ENCODE assay signal across 12 cellular contexts in genomic region chr17:65097110-65097509, GRCh38. TPM values are rescaled to one million over a fixed set of nuclear protein-coding genes. Genes with fewer than 3 reads are reported as not detected.
DNase-seq lines count a peak whose midpoint lies in the region; ATAC-seq and TF ChIP-seq lines count a peak whose summit lies in the region.
"Had no signal": no experiment of that assay in that cellular context is flagged by ENCODE, and none has a peak within 500 bp of the region (broad histone marks: within the 10 kb centered on the region; RNA-seq: fewer than 3 reads in every experiment).

No MANE protein-coding gene starts in this region.

- intact Hi-C loops in sigmoid colon (cut with DNase I): no loop called here

- no peaks in the 10 kb centered on the region for H3K27me3 ChIP-seq in CD4-positive, CD25-positive, alpha-beta regulatory T cell (ENCODE audit: control insufficient read depth, insufficient read depth, low read length)
- no peaks in the 10 kb centered on the region for H3K27me3 ChIP-seq in sigmoid colon
- H3K27me3 ChIP-seq: BLaER1 had no signal

- H3K9me3 Mint-ChIP-seq in CD4-positive, CD25-positive, alpha-beta regulatory T cell: no peaks in the 10 kb centered on the region
- no peaks in the 10 kb centered on the region for H3K9me3 Mint-ChIP-seq in HFFc6
- H3K9me3 Mint-ChIP-seq: CD8-positive, alpha-beta memory T cell; H9 had no signal

- TF ChIP-seq EP300 in sigmoid colon (IDR thresholded peaks at IDR 0.05): no peak

- 86 to 92% methylated on average over 2 of the region's 2 CpGs for WGBS in sigmoid colon, 2 donors

- no peaks in the 10 kb centered on the region for H3K9me3 ChIP-seq in CD4-positive, CD25-positive, alpha-beta regulatory T cell (ENCODE audit: control insufficient read depth in 2 of 2, low read length in 2 of 2)
- no peaks in the 10 kb centered on the region for H3K9me3 ChIP-seq in sigmoid colon
- H3K9me3 ChIP-seq: BLaER1 had no signal

- peaks cover 4% of the 10 kb centered on the region for H3K27me3 Mint-ChIP-seq in CD4-positive, CD25-positive, alpha-beta regulatory T cell
- H3K27me3 Mint-ChIP-seq in HFFc6 (ENCODE audit: insufficient read depth): peaks cover 9% of the 10 kb centered on the region
- H3K27me3 Mint-ChIP-seq: CD8-positive, alpha-beta memory T cell had no signal

- DNase-seq in CD4-positive, CD25-positive, alpha-beta regulatory T cell: no peak
- DNase-seq in M059J (ENCODE audit: low read depth): peak; percentile 65
- peak; percentile 35 for DNase-seq in kidney tubule cell (ENCODE audit: low spot score)
- peak; percentile 5 for DNase-seq in sigmoid colon
- DNase-seq in SKM-1 (lab: John Stamatoyannopoulos, UW; ENCODE audit: unreplicated experiment): no peak
- no peak for DNase-seq in HFFc6
- DNase-seq: 8988T; CD8-positive, alpha-beta memory T cell; COR-L47; H9 had no signal

- H3K4me3 Mint-ChIP-seq in CD4-positive, CD25-positive, alpha-beta regulatory T cell: peak overlapping the region in 1 of 4 donors; percentile 57
- H3K4me3 Mint-ChIP-seq in HFFc6: no peak overlapping the region
- H3K4me3 Mint-ChIP-seq: CD8-positive, alpha-beta memory T cell; H9 had no signal

- H3K36me3 Mint-ChIP-seq in CD4-positive, CD25-positive, alpha-beta regulatory T cell: peaks cover 11% of the 10 kb centered on the region
- no peaks in the 10 kb centered on the region for H3K36me3 Mint-ChIP-seq in HFFc6 (ENCODE audit: low read depth)

- H3K36me3 ChIP-seq in CD4-positive, CD25-positive, alpha-beta regulatory T cell (ENCODE audit: control insufficient read depth, insufficient read depth, low read length): no peaks in the 10 kb centered on the region
- H3K36me3 ChIP-seq in sigmoid colon: no peaks in the 10 kb centered on the region
- H3K36me3 ChIP-seq: BLaER1 had no signal

- TF ChIP-seq POLR2A in sigmoid colon (IDR thresholded peaks at IDR 0.05): no peak

- no peak for TF ChIP-seq CTCF in sigmoid colon (IDR thresholded peaks at IDR 0.05)
- no peak for TF ChIP-seq CTCF in HFFc6 (IDR thresholded peaks at IDR 0.05)

- H3K27ac Mint-ChIP-seq in CD4-positive, CD25-positive, alpha-beta regulatory T cell: peak overlapping the region in 2 of 3 donors; percentile 36 to 80
- no peak overlapping the region for H3K27ac Mint-ChIP-seq in HFFc6
- H3K27ac Mint-ChIP-seq: H9 had no signal

- peaks cover 10 to 28% (median 17%) of the 10 kb centered on the region in 4 donors for H3K4me1 Mint-ChIP-seq in CD4-positive, CD25-positive, alpha-beta regulatory T cell
- H3K4me1 Mint-ChIP-seq in HFFc6 (ENCODE audit: low read depth): peaks cover 28% of the 10 kb centered on the region

- H3K4me3 ChIP-seq in CD4-positive, CD25-positive, alpha-beta regulatory T cell (ENCODE audit: low read depth, low read length): no peak overlapping the region
- H3K4me3 ChIP-seq in sigmoid colon: no peak overlapping the region
- H3K4me3 ChIP-seq: BLaER1 had no signal

- peaks cover 16% of the 10 kb centered on the region for H3K4me1 ChIP-seq in CD4-positive, CD25-positive, alpha-beta regulatory T cell (ENCODE audit: control insufficient read depth, insufficient read depth, low read length, poor library complexity, severe bottlenecking)
- peaks cover 0 to 19% (median 14%) of the 10 kb centered on the region in 4 donors for H3K4me1 ChIP-seq in sigmoid colon

- ATAC-seq in CD4-positive, CD25-positive, alpha-beta regulatory T cell (ENCODE audit: low read depth in 2 of 2): no peak
- no peak for ATAC-seq in GM19324 (IDR thresholded peaks at IDR 0.05; ENCODE audit: low FRiP score, unreplicated experiment)

- no peak overlapping the region for H3K27ac ChIP-seq in CD4-positive, CD25-positive, alpha-beta regulatory T cell (ENCODE audit: insufficient read depth, low read length, poor library complexity, severe bottlenecking)
- H3K27ac ChIP-seq in sigmoid colon: no peak overlapping the region
- H3K27ac ChIP-seq: BLaER1 had no signal

RNA-seq across cellular contexts. Expression of gene RGS9, which starts 40.1 kb away (rescaled TPM):
- total RNA-seq in CD4-positive, CD25-positive, alpha-beta regulatory T cell: 0.81 TPM
- 1 to 10 TPM in 1 of 4 donors, under 1 TPM in 3; 0.19 to 1.7 (median 0.51) TPM for polyA plus RNA-seq in CD4-positive, CD25-positive, alpha-beta regulatory T cell
- 5.4 and 6.0 TPM in 2 replicates for total RNA-seq in M059J (2014; rRNA removed; shearing (Covaris generic))
- total RNA-seq in sigmoid colon: 10 to 100 TPM; 12.4 to 30.5 (median 19.3) TPM
- polyA plus RNA-seq in sigmoid colon: 10 to 100 TPM in 2 of 3 donors, 1 to 10 TPM in 1; 5.0 to 16.9 (median 10.8) TPM
- total RNA-seq in HFFc6 (2021; fragmentation: NEBNext Ultra II Directional; extraction: Animal tissue kit (Norgen Biotek cat#: 25700)): under 1 TPM; 0.31 to 0.97 (median 0.42) TPM

RNA-seq across cellular contexts. Expression of gene GNA13, which starts 40.6 kb away (rescaled TPM):
- total RNA-seq in CD4-positive, CD25-positive, alpha-beta regulatory T cell: 127 TPM
- polyA plus RNA-seq in CD4-positive, CD25-positive, alpha-beta regulatory T cell: 10 to 100 TPM; 51.4 to 58.0 (median 53.3) TPM
- total RNA-seq in M059J (2014; rRNA removed; shearing (Covaris generic)): 40.4 and 61.9 TPM in 2 replicates
- total RNA-seq in sigmoid colon: 100 to 1,000 TPM in 2 of 4 donors, 10 to 100 TPM in 2; 72.8 to 120 (median 96.4) TPM
- 10 to 100 TPM; 33.1 to 62.9 (median 39.6) TPM for polyA plus RNA-seq in sigmoid colon
- 10 to 100 TPM; 23.3 to 31.8 (median 27.9) TPM for total RNA-seq in HFFc6 (2021; fragmentation: NEBNext Ultra II Directional; extraction: Animal tissue kit (Norgen Biotek cat#: 25700))

Comparison
In these comparisons a context has a peak if more than half of its experiments do, and no peak if none do; other contexts are left out.
1. DNase-seq: peak in M059J (single experiment), kidney tubule cell (single experiment) and sigmoid colon (single experiment); none in CD4-positive, CD25-positive, alpha-beta regulatory T cell (0 of 3), SKM-1 (single experiment) and HFFc6 (single experiment).